Comparison of ENCODE assay signal across 20 cellular contexts in the genomic region with DNA sequence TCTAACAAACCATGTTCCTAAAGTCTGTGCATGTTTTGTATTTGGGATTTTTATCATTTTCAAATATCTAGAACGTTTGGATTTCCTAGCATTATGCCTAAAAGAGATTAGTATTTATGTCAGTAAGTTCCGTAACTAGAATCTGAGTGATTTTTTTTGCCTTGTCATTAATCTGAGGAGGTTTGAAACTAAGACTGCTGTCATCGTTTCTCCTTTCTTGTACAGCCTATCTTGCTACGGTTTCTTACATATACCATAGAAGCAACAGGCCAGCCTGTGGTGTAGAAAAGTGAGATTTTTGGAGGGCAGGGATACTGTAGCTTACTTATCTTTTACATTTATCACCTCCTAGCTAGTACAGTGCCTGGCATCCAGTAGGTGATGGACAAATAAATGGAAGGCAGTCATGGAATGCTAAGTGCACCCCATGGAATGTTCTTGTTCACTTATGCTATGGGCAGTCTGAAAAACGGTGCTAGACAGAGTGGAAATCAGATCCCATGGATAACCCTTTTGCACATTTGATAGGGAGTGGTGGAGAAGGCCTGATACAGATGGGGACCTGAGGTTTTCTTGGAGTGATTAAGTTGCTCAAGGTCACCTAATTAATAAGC.
DNase-seq lines count a peak whose midpoint lies in the region; ATAC-seq and TF ChIP-seq lines count a peak whose summit lies in the region.
"Had no signal": no experiment of that assay in that cellular context is flagged by ENCODE, and none has a peak within 500 bp of the region (broad histone marks: within the 10 kb centered on the region; RNA-seq: fewer than 3 reads in every experiment).

No MANE protein-coding gene starts in this region.

- CTCF ChIA-PET in WTC11 (lab: Charles Lee) = interaction anchor here (0.9 to 1.5 kb wide), 2 partner anchors 163 to 175 kb away, joined by 4 to 6 read pairs; no protein-coding TSS in a partner anchor

- ATAC-seq in natural killer cell (no peak), WTC11 (no peak), memory B cell (ENCODE audit: low read depth) (no peak), HG03196 (IDR thresholded peaks at IDR 0.05; ENCODE audit: unreplicated experiment) (no peak)
- ATAC-seq in natural killer cell treated with Interleukin-12 subunit alpha and Interleukin-12 subunit beta and Interleukin-15 and Interleukin-18, amount 100 ng/mL, for 72 hours = no peak
- no peak for ATAC-seq in naive thymus-derived CD8-positive, alpha-beta T cell
- ATAC-seq: T-helper 17 cell had no signal

- TF ChIP-seq CTCF in natural killer cell (IDR thresholded peaks at IDR 0.05) (no peak), WTC11 (IDR thresholded peaks at IDR 0.05) (no peak)

- H3K36me3 Mint-ChIP-seq in natural killer cell (no peaks in the 10 kb centered on the region), WTC11 (no peaks in the 10 kb centered on the region), memory B cell (peaks cover 8% of the 10 kb centered on the region)
- no peaks in the 10 kb centered on the region for H3K36me3 Mint-ChIP-seq in natural killer cell treated with Interleukin-12 subunit alpha and Interleukin-12 subunit beta and Interleukin-15 and Interleukin-18, amount 100 ng/mL, for 72 hours
- peaks cover 4 to 22% (median 5%) of the 10 kb centered on the region in 3 donors for H3K36me3 Mint-ChIP-seq in naive thymus-derived CD8-positive, alpha-beta T cell

- no peaks in the 10 kb centered on the region for H3K27me3 Mint-ChIP-seq in natural killer cell (ENCODE audit: low read depth in 2 of 2)
- H3K27me3 Mint-ChIP-seq in natural killer cell treated with Interleukin-12 subunit alpha and Interleukin-12 subunit beta and Interleukin-15 and Interleukin-18, amount 100 ng/mL, for 72 hours = no peaks in the 10 kb centered on the region
- no peaks in the 10 kb centered on the region for H3K27me3 Mint-ChIP-seq in WTC11 (ENCODE audit: low read depth)
- H3K27me3 Mint-ChIP-seq in memory B cell = no peaks in the 10 kb centered on the region
- no peaks in the 10 kb centered on the region for H3K27me3 Mint-ChIP-seq in naive thymus-derived CD8-positive, alpha-beta T cell
- H3K27me3 Mint-ChIP-seq: T-helper 17 cell had no signal

- H3K27ac Mint-ChIP-seq in natural killer cell = peak overlapping the region; percentile 31 to 58
- peak overlapping the region in 1 of 2 donors; percentile 9 for H3K27ac Mint-ChIP-seq in natural killer cell treated with Interleukin-12 subunit alpha and Interleukin-12 subunit beta and Interleukin-15 and Interleukin-18, amount 100 ng/mL, for 72 hours
- H3K27ac Mint-ChIP-seq in WTC11 = peak overlapping the region; percentile 69
- H3K27ac Mint-ChIP-seq in memory B cell = peak overlapping the region; percentile 48
- H3K27ac Mint-ChIP-seq in naive thymus-derived CD8-positive, alpha-beta T cell = peak overlapping the region in 4 of 10 donors; percentile 10 to 72 (median 48)

- peaks cover 66 to 75% of the 10 kb centered on the region in 2 donors for H3K4me1 Mint-ChIP-seq in natural killer cell
- peaks cover 42 to 52% of the 10 kb centered on the region in 2 donors for H3K4me1 Mint-ChIP-seq in natural killer cell treated with Interleukin-12 subunit alpha and Interleukin-12 subunit beta and Interleukin-15 and Interleukin-18, amount 100 ng/mL, for 72 hours (ENCODE audit: low read depth in 2 of 2)
- peaks cover 81% of the 10 kb centered on the region for H3K4me1 Mint-ChIP-seq in WTC11
- peaks cover 38% of the 10 kb centered on the region for H3K4me1 Mint-ChIP-seq in memory B cell
- peaks cover 38 to 91% (median 84%) of the 10 kb centered on the region in 4 donors for H3K4me1 Mint-ChIP-seq in naive thymus-derived CD8-positive, alpha-beta T cell

- H3K4me3 Mint-ChIP-seq in natural killer cell (no peak overlapping the region), WTC11 (no peak overlapping the region), memory B cell (no peak overlapping the region)
- H3K4me3 Mint-ChIP-seq in natural killer cell treated with Interleukin-12 subunit alpha and Interleukin-12 subunit beta and Interleukin-15 and Interleukin-18, amount 100 ng/mL, for 72 hours = no peak overlapping the region
- H3K4me3 Mint-ChIP-seq in naive thymus-derived CD8-positive, alpha-beta T cell = no peak overlapping the region
- H3K4me3 Mint-ChIP-seq: T-helper 17 cell had no signal

- POLR2A ChIA-PET in WTC11 (lab: Charles Lee) = no interaction called here
- POLR2A ChIA-PET in naive thymus-derived CD8-positive, alpha-beta T cell (lab: Charles Lee) = no interaction called here

- DNase-seq in natural killer cell = no peak
- DNase-seq in natural killer cell treated with Interleukin-12 subunit alpha and Interleukin-12 subunit beta and Interleukin-15 and Interleukin-18, amount 100 ng/mL, for 72 hours (ENCODE audit: low spot score) = no peak
- no peak for DNase-seq in WTC11 (ENCODE audit: low spot score)
- DNase-seq in memory B cell (ENCODE audit: low spot score in 2 of 2) = no peak
- no peak for DNase-seq in NCI-H446 treated with DMSO at 0.1 percent for 48 hours (lab: John Stamatoyannopoulos, UW)
- no peak for DNase-seq in dermis blood vessel endothelial cell
- no peak for DNase-seq in naive thymus-derived CD8-positive, alpha-beta T cell
- DNase-seq: activated CD4-positive, alpha-beta T cell treated with anti-CD3 and anti-CD28 coated beads for 4 hours; activated naive CD4-positive, alpha-beta T cell treated with Interleukin-2 at 50 U/mL for 16 hours; amniotic stem cell; COR-L47; esophagus squamous epithelium; foreskin melanocyte; NCI-H1105; NCI-H1930; NCI-H526; RPMI8226; T-helper 17 cell; tibial artery had no signal

- intact Hi-C loops in natural killer cell (cut with micrococcal nuclease) = no loop called here

- H3K9me3 Mint-ChIP-seq in natural killer cell = no peaks in the 10 kb centered on the region
- H3K9me3 Mint-ChIP-seq in natural killer cell treated with Interleukin-12 subunit alpha and Interleukin-12 subunit beta and Interleukin-15 and Interleukin-18, amount 100 ng/mL, for 72 hours = no peaks in the 10 kb centered on the region
- H3K9me3 Mint-ChIP-seq in WTC11 = no peaks in the 10 kb centered on the region
- H3K9me3 Mint-ChIP-seq in memory B cell = no peaks in the 10 kb centered on the region
- no peaks in the 10 kb centered on the region for H3K9me3 Mint-ChIP-seq in naive thymus-derived CD8-positive, alpha-beta T cell

TF ChIP-seq in WTC11, 78 proteins besides CTCF, POLR2A, EP300 and RAD21 (continues in another document):
- TF ChIP-seq TCF7 (CRISPR knock-in tag; IDR thresholded peaks at IDR 0.05; ENCODE audit: low read depth) = no peak
- TF ChIP-seq ZNF232 (CRISPR knock-in tag; IDR thresholded peaks at IDR 0.05) = no peak
- TF ChIP-seq EMX1 (CRISPR knock-in tag; IDR thresholded peaks at IDR 0.05) = no peak
- TF ChIP-seq, protein P1, sequence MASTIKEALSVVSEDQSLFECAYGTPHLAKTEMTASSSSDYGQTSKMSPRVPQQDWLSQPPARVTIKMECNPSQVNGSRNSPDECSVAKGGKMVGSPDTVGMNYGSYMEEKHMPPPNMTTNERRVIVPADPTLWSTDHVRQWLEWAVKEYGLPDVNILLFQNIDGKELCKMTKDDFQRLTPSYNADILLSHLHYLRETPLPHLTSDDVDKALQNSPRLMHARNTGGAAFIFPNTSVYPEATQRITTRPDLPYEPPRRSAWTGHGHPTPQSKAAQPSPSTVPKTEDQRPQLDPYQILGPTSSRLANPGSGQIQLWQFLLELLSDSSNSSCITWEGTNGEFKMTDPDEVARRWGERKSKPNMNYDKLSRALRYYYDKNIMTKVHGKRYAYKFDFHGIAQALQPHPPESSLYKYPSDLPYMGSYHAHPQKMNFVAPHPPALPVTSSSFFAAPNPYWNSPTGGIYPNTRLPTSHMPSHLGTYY (CRISPR knock-in tag; IDR thresholded peaks at IDR 0.05) = no peak
- no peak for TF ChIP-seq ZNF671 (CRISPR knock-in tag; IDR thresholded peaks at IDR 0.05)
- no peak for TF ChIP-seq NR3C1 (CRISPR knock-in tag; conservative IDR thresholded peaks at IDR 0.05; ENCODE audit: low read depth)
- TF ChIP-seq ATF1 (CRISPR knock-in tag; IDR thresholded peaks at IDR 0.05) = no peak
- TF ChIP-seq, protein P2, sequence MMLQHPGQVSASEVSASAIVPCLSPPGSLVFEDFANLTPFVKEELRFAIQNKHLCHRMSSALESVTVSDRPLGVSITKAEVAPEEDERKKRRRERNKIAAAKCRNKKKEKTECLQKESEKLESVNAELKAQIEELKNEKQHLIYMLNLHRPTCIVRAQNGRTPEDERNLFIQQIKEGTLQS (CRISPR knock-in tag; conservative IDR thresholded peaks at IDR 0.05) = no peak
- TF ChIP-seq, protein P3, sequence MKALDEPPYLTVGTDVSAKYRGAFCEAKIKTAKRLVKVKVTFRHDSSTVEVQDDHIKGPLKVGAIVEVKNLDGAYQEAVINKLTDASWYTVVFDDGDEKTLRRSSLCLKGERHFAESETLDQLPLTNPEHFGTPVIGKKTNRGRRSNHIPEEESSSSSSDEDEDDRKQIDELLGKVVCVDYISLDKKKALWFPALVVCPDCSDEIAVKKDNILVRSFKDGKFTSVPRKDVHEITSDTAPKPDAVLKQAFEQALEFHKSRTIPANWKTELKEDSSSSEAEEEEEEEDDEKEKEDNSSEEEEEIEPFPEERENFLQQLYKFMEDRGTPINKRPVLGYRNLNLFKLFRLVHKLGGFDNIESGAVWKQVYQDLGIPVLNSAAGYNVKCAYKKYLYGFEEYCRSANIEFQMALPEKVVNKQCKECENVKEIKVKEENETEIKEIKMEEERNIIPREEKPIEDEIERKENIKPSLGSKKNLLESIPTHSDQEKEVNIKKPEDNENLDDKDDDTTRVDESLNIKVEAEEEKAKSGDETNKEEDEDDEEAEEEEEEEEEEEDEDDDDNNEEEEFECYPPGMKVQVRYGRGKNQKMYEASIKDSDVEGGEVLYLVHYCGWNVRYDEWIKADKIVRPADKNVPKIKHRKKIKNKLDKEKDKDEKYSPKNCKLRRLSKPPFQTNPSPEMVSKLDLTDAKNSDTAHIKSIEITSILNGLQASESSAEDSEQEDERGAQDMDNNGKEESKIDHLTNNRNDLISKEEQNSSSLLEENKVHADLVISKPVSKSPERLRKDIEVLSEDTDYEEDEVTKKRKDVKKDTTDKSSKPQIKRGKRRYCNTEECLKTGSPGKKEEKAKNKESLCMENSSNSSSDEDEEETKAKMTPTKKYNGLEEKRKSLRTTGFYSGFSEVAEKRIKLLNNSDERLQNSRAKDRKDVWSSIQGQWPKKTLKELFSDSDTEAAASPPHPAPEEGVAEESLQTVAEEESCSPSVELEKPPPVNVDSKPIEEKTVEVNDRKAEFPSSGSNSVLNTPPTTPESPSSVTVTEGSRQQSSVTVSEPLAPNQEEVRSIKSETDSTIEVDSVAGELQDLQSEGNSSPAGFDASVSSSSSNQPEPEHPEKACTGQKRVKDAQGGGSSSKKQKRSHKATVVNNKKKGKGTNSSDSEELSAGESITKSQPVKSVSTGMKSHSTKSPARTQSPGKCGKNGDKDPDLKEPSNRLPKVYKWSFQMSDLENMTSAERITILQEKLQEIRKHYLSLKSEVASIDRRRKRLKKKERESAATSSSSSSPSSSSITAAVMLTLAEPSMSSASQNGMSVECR (CRISPR knock-in tag; IDR thresholded peaks at IDR 0.05; ENCODE audit: borderline replicate concordance) = no peak
- no peak for TF ChIP-seq RORB (CRISPR knock-in tag; IDR thresholded peaks at IDR 0.05)
- TF ChIP-seq GRHL2 (CRISPR knock-in tag; IDR thresholded peaks at IDR 0.05; ENCODE audit: insufficient replicate concordance, severe bottlenecking) = no peak
